ENCODE assay signal across 9 cellular contexts in the genomic region with DNA sequence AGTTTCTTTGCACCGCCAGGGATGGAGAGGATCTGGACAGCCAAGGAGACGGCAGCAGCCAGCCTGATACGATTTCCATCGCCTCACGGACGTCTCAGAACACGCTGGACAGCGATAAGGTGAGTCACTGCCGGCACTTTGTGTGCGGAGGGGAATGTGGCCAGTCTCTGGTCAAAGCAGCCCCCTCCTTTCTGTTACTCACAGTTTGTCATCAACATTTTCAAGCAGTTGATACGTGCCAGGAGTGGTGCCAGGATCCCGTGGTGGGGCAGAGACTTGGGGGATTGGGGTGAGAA.
A peak's percentile ranks its signal among the peaks of the same experiment; 100 is the strongest.
DNase-seq lines count a peak whose midpoint lies in the region; ATAC-seq and TF ChIP-seq lines count a peak whose summit lies in the region.
"Had no signal": no experiment of that assay in that cellular context is flagged by ENCODE, and none has a peak within 500 bp of the region (broad histone marks: within the 10 kb centered on the region; RNA-seq: fewer than 3 reads in every experiment).

No MANE protein-coding gene starts in this region.

- no peak overlapping the region for H3K4me3 ChIP-seq in gastroesophageal sphincter
- H3K4me3 ChIP-seq in suprapubic skin = no peak overlapping the region

- no peak for ATAC-seq in gastroesophageal sphincter
- ATAC-seq in activated CD4-positive, CD25-positive, alpha-beta regulatory T cell treated with anti-CD3 and anti-CD28 coated beads, Interleukin-2, amount 50 U/mL, for 24 hours = no peak

- H3K27ac ChIP-seq in gastroesophageal sphincter (peak overlapping the region; percentile 73 to 86 (median 74)), suprapubic skin (peak overlapping the region; percentile 79)

- no peaks in the 10 kb centered on the region for H3K9me3 ChIP-seq in gastroesophageal sphincter
- H3K9me3 ChIP-seq in suprapubic skin = no peaks in the 10 kb centered on the region

- H3K4me1 ChIP-seq in gastroesophageal sphincter = peaks cover 0 to 50% (median 5%) of the 10 kb centered on the region in 3 donors
- H3K4me1 ChIP-seq in suprapubic skin = peaks cover 6% of the 10 kb centered on the region

- TF ChIP-seq CTCF in gastroesophageal sphincter (IDR thresholded peaks at IDR 0.05) (no peak), suprapubic skin (IDR thresholded peaks at IDR 0.05) (no peak)

- 52 to 80% methylated on average over 4 of the region's 12 CpGs for WGBS in gastroesophageal sphincter (ENCODE audit: low coverage in 1 of 2), 2 donors
- WGBS in suprapubic skin = 91% methylated on average over 12 of the region's 12 CpGs

- H3K36me3 ChIP-seq in gastroesophageal sphincter (peaks cover 0 to 70% of the 10 kb centered on the region in 2 donors), suprapubic skin (peaks cover 58% of the 10 kb centered on the region)

- no peak for TF ChIP-seq POLR2A in gastroesophageal sphincter (IDR thresholded peaks at IDR 0.05)
- no peak for TF ChIP-seq POLR2A in suprapubic skin (IDR thresholded peaks at IDR 0.05)

- TF ChIP-seq EP300 in gastroesophageal sphincter (IDR thresholded peaks at IDR 0.05) (no peak), suprapubic skin (IDR thresholded peaks at IDR 0.05) (no peak)

- H3K27me3 ChIP-seq in gastroesophageal sphincter = no peaks in the 10 kb centered on the region
- H3K27me3 ChIP-seq in suprapubic skin = no peaks in the 10 kb centered on the region

- DNase-seq in HPDE6-E6E7 (ENCODE audit: extremely low spot score) (peak; percentile 84), amniotic stem cell (lab: John Stamatoyannopoulos, UW) (peak; percentile 56), suprapubic skin (ENCODE audit: low spot score in 2 of 2) (no peak), AML-193 (lab: John Stamatoyannopoulos, UW) (no peak)
- DNase-seq in stimulated activated naive CD4-positive, alpha-beta T cell (lab: John Stamatoyannopoulos, UW) = no peak
- DNase-seq: activated CD4-positive, alpha-beta memory T cell treated with anti-CD3 and anti-CD28 coated beads, Interleukin-2, amount 10 ng/mL, durations not matched to agents 7 days and 5 days; amygdala had no signal

Comparison
In these comparisons a context has a peak if more than half of its experiments do, and no peak if none do; other contexts are left out.
1. DNase-seq: peak in HPDE6-E6E7 (single experiment) and amniotic stem cell (single experiment); none in suprapubic skin (0 of 2), AML-193 (0 of 2) and stimulated activated naive CD4-positive, alpha-beta T cell (0 of 6).